ENCODE assay signal across 35 cellular contexts in the genomic region with DNA sequence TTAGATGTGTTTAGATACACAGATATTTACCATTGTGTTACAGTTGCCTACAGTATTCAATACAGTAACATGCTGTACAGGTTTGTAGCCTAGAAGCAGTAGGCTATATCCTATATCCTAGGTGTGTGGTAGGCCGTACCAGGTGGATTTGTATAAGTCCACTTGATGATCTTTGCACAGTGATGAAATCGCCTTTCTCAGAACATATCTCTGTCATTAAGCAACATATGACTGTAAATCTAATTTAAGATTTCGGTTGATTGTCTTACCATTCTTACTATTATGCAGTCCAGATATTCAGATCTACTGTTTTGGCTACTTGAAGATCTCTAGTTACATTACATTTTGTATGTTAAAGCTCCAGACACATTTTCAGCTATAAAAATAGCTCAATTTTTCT.
"Had no signal": no experiment of that assay in that cellular context is flagged by ENCODE, and none has a peak within 500 bp of the region (broad histone marks: within the 10 kb centered on the region; RNA-seq: fewer than 3 reads in every experiment).

No MANE protein-coding gene starts in this region.

- H3K27me3 Mint-ChIP-seq: activated B cell treated with CpG ODN at 0.5 μM for 24 hours; activated CD4-positive, alpha-beta memory T cell treated with anti-CD3 and anti-CD28 coated beads for 36 hours; activated CD4-positive, alpha-beta T cell treated with anti-CD3 and anti-CD28 coated beads, Interleukin-2, amount 10 ng/mL, durations not matched to agents 24 days and 14 days; activated CD8-positive, alpha-beta T cell treated with anti-CD3 and anti-CD28 coated beads for 36 hours; activated naive CD4-positive, alpha-beta T cell treated with anti-CD3 and anti-CD28 coated beads, Interleukin-2, amount 10 ng/mL, durations not matched to agents 7 days and 5 days; activated naive CD4-positive, alpha-beta T cell treated with anti-CD3 and anti-CD28 coated beads, Interleukin-2, amount 50 U/mL, for 24 hours; activated naive CD8-positive, alpha-beta T cell; activated naive CD8-positive, alpha-beta T cell treated with anti-CD3 and anti-CD28 coated beads, Interleukin-2, amount 10 ng/mL, durations not matched to agents 7 days and 5 days; activated naive CD8-positive, alpha-beta T cell treated with anti-CD3 and anti-CD28 coated beads, Interleukin-2, amount 50 U/mL, for 24 hours; activated T-helper 17 cell treated with anti-CD3 and anti-CD28 coated beads, Interleukin-2, amount 50 U/mL, for 72 hours had no signal

- H3K4me3 ChIP-seq: body of pancreas, breast epithelium had no signal

- H3K36me3 ChIP-seq: brain microvascular endothelial cell, breast epithelium had no signal

- H3K4me1 Mint-ChIP-seq: activated B cell treated with CpG ODN at 0.5 μM for 24 hours; activated CD4-positive, alpha-beta T cell treated with anti-CD3 and anti-CD28 coated beads, Interleukin-2, amount 10 ng/mL, durations not matched to agents 24 days and 14 days; activated naive CD4-positive, alpha-beta T cell treated with anti-CD3 and anti-CD28 coated beads, Interleukin-2, amount 10 ng/mL, durations not matched to agents 7 days and 5 days; activated naive CD8-positive, alpha-beta T cell treated with anti-CD3 and anti-CD28 coated beads, Interleukin-2, amount 50 U/mL, for 24 hours; activated T-helper 17 cell treated with anti-CD3 and anti-CD28 coated beads, Interleukin-2, amount 50 U/mL, for 72 hours had no signal

- H3K27ac Mint-ChIP-seq: activated B cell treated with CpG ODN at 0.5 μM for 24 hours; activated CD4-positive, alpha-beta memory T cell treated with anti-CD3 and anti-CD28 coated beads for 36 hours; activated CD4-positive, alpha-beta T cell treated with anti-CD3 and anti-CD28 coated beads, Interleukin-2, amount 10 ng/mL, durations not matched to agents 24 days and 14 days; activated CD8-positive, alpha-beta T cell treated with anti-CD3 and anti-CD28 coated beads for 36 hours; activated naive CD4-positive, alpha-beta T cell treated with anti-CD3 and anti-CD28 coated beads, Interleukin-2, amount 10 ng/mL, durations not matched to agents 7 days and 5 days; activated naive CD4-positive, alpha-beta T cell treated with anti-CD3 and anti-CD28 coated beads, Interleukin-2, amount 50 U/mL, for 24 hours; activated naive CD8-positive, alpha-beta T cell; activated naive CD8-positive, alpha-beta T cell treated with anti-CD3 and anti-CD28 coated beads, Interleukin-2, amount 10 ng/mL, durations not matched to agents 7 days and 5 days; activated naive CD8-positive, alpha-beta T cell treated with anti-CD3 and anti-CD28 coated beads, Interleukin-2, amount 50 U/mL, for 24 hours; activated T-helper 1 cell treated with anti-CD3 and anti-CD28 coated beads, Interleukin-12 subunit alpha, Interleukin-12 subunit beta, Interleukin-2, Interleukin-4 antibody, amounts not matched to agents 30 ng/mL and 10 ng/mL and 1 ng/mL, durations not matched to agents 14 hours and 24 hours and 36 hours; activated T-helper 17 cell treated with anti-CD3 and anti-CD28 coated beads, Interleukin-2, amount 50 U/mL, for 72 hours; T-helper 1 cell treated with Interleukin-12 subunit alpha and Interleukin-12 subunit beta and Interleukin-4 antibody, amounts not matched to agents 30 μg/mL and 1 μg/mL, for 36 hours; T-helper 2 cell treated with Interferon-gamma antibody and Interleukin-4, amounts not matched to agents 5 μg/mL and 100 μg/mL, for 36 hours had no signal

- H3K27me3 ChIP-seq: body of pancreas, brain microvascular endothelial cell, breast epithelium had no signal

- H3K27ac ChIP-seq: body of pancreas, brain microvascular endothelial cell, breast epithelium, VCaP had no signal

- H3K4me1 ChIP-seq: body of pancreas, breast epithelium had no signal

- H3K9me3 Mint-ChIP-seq: activated B cell treated with CpG ODN at 0.5 μM for 24 hours; activated CD4-positive, alpha-beta memory T cell treated with anti-CD3 and anti-CD28 coated beads for 36 hours; activated CD4-positive, alpha-beta T cell treated with anti-CD3 and anti-CD28 coated beads, Interleukin-2, amount 10 ng/mL, durations not matched to agents 24 days and 14 days; activated CD8-positive, alpha-beta T cell treated with anti-CD3 and anti-CD28 coated beads for 36 hours; activated naive CD4-positive, alpha-beta T cell treated with anti-CD3 and anti-CD28 coated beads, Interleukin-2, amount 10 ng/mL, durations not matched to agents 7 days and 5 days; activated naive CD4-positive, alpha-beta T cell treated with anti-CD3 and anti-CD28 coated beads, Interleukin-2, amount 50 U/mL, for 24 hours; activated naive CD8-positive, alpha-beta T cell treated with anti-CD3 and anti-CD28 coated beads, Interleukin-2, amount 10 ng/mL, durations not matched to agents 7 days and 5 days; activated naive CD8-positive, alpha-beta T cell treated with anti-CD3 and anti-CD28 coated beads, Interleukin-2, amount 50 U/mL, for 24 hours; activated T-cell treated with anti-CD3 and anti-CD28 coated beads, Interleukin-2, amount 50 U/mL, for 4 hours; activated T-cell treated with anti-CD3 and anti-CD28 coated beads, Interleukin-2, amount 50 U/mL, for 72 hours; activated T-helper 1 cell treated with anti-CD3 and anti-CD28 coated beads, Interleukin-12 subunit alpha, Interleukin-12 subunit beta, Interleukin-2, Interleukin-4 antibody, amounts not matched to agents 30 ng/mL and 10 ng/mL and 1 ng/mL, durations not matched to agents 14 hours and 24 hours and 36 hours; activated T-helper 17 cell treated with anti-CD3 and anti-CD28 coated beads, Interleukin-2, amount 50 U/mL, for 72 hours; T-helper 1 cell treated with Interleukin-12 subunit alpha and Interleukin-12 subunit beta and Interleukin-4 antibody, amounts not matched to agents 30 μg/mL and 1 μg/mL, for 36 hours; T-helper 2 cell treated with Interferon-gamma antibody and Interleukin-4, amounts not matched to agents 5 μg/mL and 100 μg/mL, for 36 hours had no signal

- DNase-seq: activated B cell treated with CpG ODN at 0.5 μM for 24 hours; activated CD4-positive, alpha-beta memory T cell treated with anti-CD3 and anti-CD28 coated beads for 36 hours; activated CD4-positive, alpha-beta T cell treated with anti-CD3 and anti-CD28 coated beads for 4 hours; activated CD4-positive, alpha-beta T cell treated with anti-CD3 and anti-CD28 coated beads, Interleukin-2, amount 10 ng/mL, durations not matched to agents 24 days and 14 days; activated CD4-positive, alpha-beta T cell treated with anti-CD3 and anti-CD28 coated beads, Interleukin-2, amount 50 U/mL, for 1 hour; activated CD4-positive, alpha-beta T cell treated with anti-CD3 and anti-CD28 coated beads, Interleukin-2, amount 50 U/mL, for 4 hours; activated CD4-positive, CD25-positive, alpha-beta regulatory T cell treated with anti-CD3 and anti-CD28 coated beads, Interleukin-2, amount 50 U/mL, for 72 hours; activated CD8-positive, alpha-beta memory T cell treated with anti-CD3 and anti-CD28 coated beads, Interleukin-2, amount 50 U/mL, for 4 hours; activated CD8-positive, alpha-beta T cell treated with anti-CD3 and anti-CD28 coated beads for 36 hours; activated effector memory CD4-positive, alpha-beta T cell treated with anti-CD3 and anti-CD28 coated beads, Interleukin-2, amount 50 U/mL, for 16 hours; activated gamma-delta T cell treated with Interleukin-2 at 50 U/mL for 16 hours; activated naive CD4-positive, alpha-beta T cell treated with anti-CD3 and anti-CD28 coated beads, Interleukin-2, amount 10 ng/mL, durations not matched to agents 7 days and 5 days; activated naive CD4-positive, alpha-beta T cell treated with Interleukin-2 at 50 U/mL for 16 hours; activated naive CD8-positive, alpha-beta T cell treated with anti-CD3 and anti-CD28 coated beads, Interleukin-2, amount 10 ng/mL, durations not matched to agents 7 days and 5 days; activated naive CD8-positive, alpha-beta T cell treated with anti-CD3 and anti-CD28 coated beads, Interleukin-2, amount 50 U/mL, for 24 hours; activated T-cell treated with anti-CD3 and anti-CD28 coated beads for 4 hours; activated T-cell treated with anti-CD3 and anti-CD28 coated beads, Interleukin-2, amount 50 U/mL, for 1 hour; activated T-cell treated with anti-CD3 and anti-CD28 coated beads, Interleukin-2, amount 50 U/mL, for 4 hours; activated T-cell treated with anti-CD3 and anti-CD28 coated beads, Interleukin-2, amount 50 U/mL, for 72 hours; amniotic stem cell; aorta; body of pancreas; brain microvascular endothelial cell; central memory CD4-positive, alpha-beta T cell; T-helper 1 cell; T-helper 2 cell; T-helper 9 cell had no signal

- H3K9me3 ChIP-seq: body of pancreas, breast epithelium had no signal

- ATAC-seq: activated CD8-positive, alpha-beta T cell treated with anti-CD3 and anti-CD28 coated beads for 36 hours; activated naive CD8-positive, alpha-beta T cell treated with anti-CD3 and anti-CD28 coated beads, Interleukin-2, amount 50 U/mL, for 24 hours; activated T-cell treated with anti-CD3 and anti-CD28 coated beads, Interleukin-2, amount 50 U/mL, for 4 hours; activated T-cell treated with anti-CD3 and anti-CD28 coated beads, Interleukin-2, amount 50 U/mL, for 72 hours; activated T-helper 17 cell treated with anti-CD3 and anti-CD28 coated beads, Interleukin-2, amount 50 U/mL, for 72 hours; body of pancreas had no signal

- H3K4me3 Mint-ChIP-seq: activated B cell treated with CpG ODN at 0.5 μM for 24 hours; activated CD4-positive, alpha-beta memory T cell treated with anti-CD3 and anti-CD28 coated beads for 36 hours; activated CD4-positive, alpha-beta T cell treated with anti-CD3 and anti-CD28 coated beads, Interleukin-2, amount 10 ng/mL, durations not matched to agents 24 days and 14 days; activated CD8-positive, alpha-beta T cell treated with anti-CD3 and anti-CD28 coated beads for 36 hours; activated naive CD4-positive, alpha-beta T cell treated with anti-CD3 and anti-CD28 coated beads, Interleukin-2, amount 10 ng/mL, durations not matched to agents 7 days and 5 days; activated naive CD4-positive, alpha-beta T cell treated with anti-CD3 and anti-CD28 coated beads, Interleukin-2, amount 50 U/mL, for 24 hours; activated naive CD8-positive, alpha-beta T cell; activated naive CD8-positive, alpha-beta T cell treated with anti-CD3 and anti-CD28 coated beads, Interleukin-2, amount 10 ng/mL, durations not matched to agents 7 days and 5 days; activated naive CD8-positive, alpha-beta T cell treated with anti-CD3 and anti-CD28 coated beads, Interleukin-2, amount 50 U/mL, for 24 hours; activated T-cell treated with anti-CD3 and anti-CD28 coated beads, Interleukin-2, amount 50 U/mL, for 4 hours; activated T-cell treated with anti-CD3 and anti-CD28 coated beads, Interleukin-2, amount 50 U/mL, for 72 hours; activated T-helper 1 cell treated with anti-CD3 and anti-CD28 coated beads, Interleukin-12 subunit alpha, Interleukin-12 subunit beta, Interleukin-2, Interleukin-4 antibody, amounts not matched to agents 30 ng/mL and 10 ng/mL and 1 ng/mL, durations not matched to agents 14 hours and 24 hours and 36 hours; activated T-helper 17 cell treated with anti-CD3 and anti-CD28 coated beads, Interleukin-2, amount 50 U/mL, for 72 hours; T-helper 1 cell treated with Interleukin-12 subunit alpha and Interleukin-12 subunit beta and Interleukin-4 antibody, amounts not matched to agents 30 μg/mL and 1 μg/mL, for 36 hours; T-helper 2 cell treated with Interferon-gamma antibody and Interleukin-4, amounts not matched to agents 5 μg/mL and 100 μg/mL, for 36 hours had no signal
